9 cellular contexts compared by ENCODE assay signal in the genomic region with DNA sequence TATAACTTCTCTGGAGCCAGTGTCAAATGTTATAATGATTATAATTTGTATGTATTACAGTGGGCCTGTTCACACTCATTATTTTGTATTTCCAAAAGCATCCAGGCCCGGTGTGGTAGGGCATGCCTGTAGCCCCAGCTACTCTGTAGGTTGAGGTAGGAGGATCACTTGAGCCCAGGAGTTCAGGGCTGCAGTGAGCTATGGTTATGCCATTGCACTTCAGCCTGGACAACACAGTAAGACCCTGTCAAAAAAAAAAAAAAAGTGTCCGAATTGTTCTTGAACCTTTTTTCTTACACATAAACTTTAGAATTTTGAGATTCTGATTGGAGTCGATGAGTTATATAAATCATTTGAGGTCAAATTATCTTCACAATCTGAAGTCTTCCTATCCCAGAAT. TPM values are rescaled to one million over a fixed set of nuclear protein-coding genes. Genes with fewer than 3 reads are reported as not detected.
DNase-seq lines count a peak whose midpoint lies in the region; ATAC-seq and TF ChIP-seq lines count a peak whose summit lies in the region.
"Had no signal": no experiment of that assay in that cellular context is flagged by ENCODE, and none has a peak within 500 bp of the region (broad histone marks: within the 10 kb centered on the region; RNA-seq: fewer than 3 reads in every experiment).

No MANE protein-coding gene starts in this region.

- CTCF ChIA-PET in CD8-positive, alpha-beta T cell (lab: Charles Lee) = interaction anchor here (1.0 kb wide), 1 partner anchor 10 kb away, joined by 3 read pairs; no protein-coding TSS in a partner anchor

- DNase-seq in CD8-positive, alpha-beta T cell = no peak
- DNase-seq in NCI-H69 (lab: John Stamatoyannopoulos, UW) (peak; percentile 6), activated gamma-delta T cell treated with Interleukin-2 at 50 U/mL for 16 hours (no peak), SKM-1 (lab: John Stamatoyannopoulos, UW; ENCODE audit: unreplicated experiment) (no peak), lower leg skin (ENCODE audit: low spot score in 2 of 2) (no peak), anterior cingulate cortex (lab: John Stamatoyannopoulos, UW) (no peak)
- DNase-seq in effector memory CD4-positive, alpha-beta T cell = no peak
- DNase-seq: uterus had no signal

- no peak for ATAC-seq in CD8-positive, alpha-beta T cell

- peaks cover 20% of the 10 kb centered on the region for H3K4me1 Mint-ChIP-seq in CD8-positive, alpha-beta T cell (ENCODE audit: low read depth)

- H3K36me3 Mint-ChIP-seq in CD8-positive, alpha-beta T cell = peaks cover 52% of the 10 kb centered on the region

- H3K36me3 ChIP-seq in CD8-positive, alpha-beta T cell (ENCODE audit: insufficient read depth, low read length) = peaks cover 23% of the 10 kb centered on the region
- peaks cover 38% of the 10 kb centered on the region for H3K36me3 ChIP-seq in effector memory CD4-positive, alpha-beta T cell (ENCODE audit: control insufficient read depth, insufficient read depth, low read length)
- H3K36me3 ChIP-seq in neuron (ENCODE audit: insufficient read depth, low read length) = peaks cover 41% of the 10 kb centered on the region
- H3K36me3 ChIP-seq: uterus had no signal

- peak overlapping the region; percentile 93 for H3K4me3 Mint-ChIP-seq in CD8-positive, alpha-beta T cell

- no peaks in the 10 kb centered on the region for H3K27me3 Mint-ChIP-seq in CD8-positive, alpha-beta T cell (ENCODE audit: low read depth)

- peaks cover 50% of the 10 kb centered on the region for H3K9me3 Mint-ChIP-seq in CD8-positive, alpha-beta T cell

- intact Hi-C loops in CD8-positive, alpha-beta T cell (cut with DNase I, micrococcal nuclease) = loop anchor here (5.0 kb wide), 2 partner anchors 131 to 276 kb away; a partner anchor contains a TSS
- intact Hi-C loops in lower leg skin (cut with DNase I; ENCODE audit: low total_unique reads) = loop anchor here (5.0 kb wide), 1 partner anchor 39 kb away; no protein-coding TSS in a partner anchor

- H3K27ac Mint-ChIP-seq in CD8-positive, alpha-beta T cell = no peak overlapping the region

- POLR2A ChIA-PET in CD8-positive, alpha-beta T cell (lab: Charles Lee) = interaction anchor here (0.9 to 2.0 kb wide), 3 partner anchors 9 to 52 kb away, joined by 3 to 7 read pairs (median 3); a partner anchor contains a TSS

- 65 to 71% methylated on average over 3 of the region's 3 CpGs for WGBS in lower leg skin, 2 donors

- no peak overlapping the region for H2AFZ ChIP-seq in neuron (ENCODE audit: low read depth, low read length)

- no peak for TF ChIP-seq CTCF in CD8-positive, alpha-beta T cell (IDR thresholded peaks at IDR 0.05)
- no peak for TF ChIP-seq CTCF in lower leg skin (IDR thresholded peaks at IDR 0.05)

- peaks cover 35% of the 10 kb centered on the region for H3K9me3 ChIP-seq in CD8-positive, alpha-beta T cell (ENCODE audit: low read length)
- peaks cover 39% of the 10 kb centered on the region for H3K9me3 ChIP-seq in effector memory CD4-positive, alpha-beta T cell (ENCODE audit: control insufficient read depth, low read length)
- H3K9me3 ChIP-seq in neuron (ENCODE audit: low read length) = peaks cover 47% of the 10 kb centered on the region

- TF ChIP-seq POLR2A in lower leg skin (IDR thresholded peaks at IDR 0.05) = no peak

- no peaks in the 10 kb centered on the region for H3K27me3 ChIP-seq in CD8-positive, alpha-beta T cell (ENCODE audit: insufficient read depth, low read length)
- no peaks in the 10 kb centered on the region for H3K27me3 ChIP-seq in effector memory CD4-positive, alpha-beta T cell (replicated peaks; ENCODE audit: control insufficient read depth, insufficient read depth, low read length, poor library complexity, severe bottlenecking)
- no peaks in the 10 kb centered on the region for H3K27me3 ChIP-seq in neuron (ENCODE audit: insufficient read depth, low read length)
- H3K27me3 ChIP-seq: uterus had no signal

- no peak overlapping the region for H3K27ac ChIP-seq in CD8-positive, alpha-beta T cell (ENCODE audit: low read depth, low read length)
- no peak overlapping the region for H3K27ac ChIP-seq in effector memory CD4-positive, alpha-beta T cell (ENCODE audit: insufficient read depth, low read length, poor library complexity, severe bottlenecking)

- peak overlapping the region; percentile 31 for H3K4me3 ChIP-seq in CD8-positive, alpha-beta T cell (ENCODE audit: low read depth, low read length)
- peak overlapping the region; percentile 69 for H3K4me3 ChIP-seq in effector memory CD4-positive, alpha-beta T cell (ENCODE audit: insufficient read depth, low read depth, low read length, poor library complexity, severe bottlenecking)
- H3K4me3 ChIP-seq in neuron (ENCODE audit: low read length) (peak overlapping the region; percentile 77), lower leg skin (ENCODE audit: low read depth, poor library complexity, severe bottlenecking) (no peak overlapping the region)

- peaks cover 4% of the 10 kb centered on the region for H3K4me1 ChIP-seq in CD8-positive, alpha-beta T cell (ENCODE audit: insufficient read depth, low read length)
- peaks cover 11% of the 10 kb centered on the region for H3K4me1 ChIP-seq in effector memory CD4-positive, alpha-beta T cell (ENCODE audit: control insufficient read depth, insufficient read depth, low read length, poor library complexity, severe bottlenecking)
- no peaks in the 10 kb centered on the region for H3K4me1 ChIP-seq in neuron (ENCODE audit: insufficient read depth, low read length)

RNA-seq across cellular contexts. Expression of a gene that starts 1.0 kb away (rescaled TPM):
- total RNA-seq in CD8-positive, alpha-beta T cell = 10 to 100 TPM; 26.8 to 27.2 TPM
- 10 to 100 TPM; 15.7 to 18.9 (median 16.4) TPM for total RNA-seq in lower leg skin

RNA-seq across cellular contexts. Expression of a gene that starts 42.4 kb away (rescaled TPM):
- 1 to 10 TPM; 9.1 to 9.4 TPM for total RNA-seq in CD8-positive, alpha-beta T cell
- total RNA-seq in lower leg skin = 10 to 100 TPM; 10.3 to 21.5 (median 18.5) TPM

RNA-seq across cellular contexts. Expression of a gene that starts 52.1 kb away (rescaled TPM):
- total RNA-seq in CD8-positive, alpha-beta T cell = 10 to 100 TPM; 44.8 to 45.5 TPM
- 10 to 100 TPM in 3 of 4 donors, 1 to 10 TPM in 1; 5.7 to 16.8 (median 14.1) TPM for total RNA-seq in lower leg skin
